8 cellular contexts compared by ENCODE assay signal in the genomic region with DNA sequence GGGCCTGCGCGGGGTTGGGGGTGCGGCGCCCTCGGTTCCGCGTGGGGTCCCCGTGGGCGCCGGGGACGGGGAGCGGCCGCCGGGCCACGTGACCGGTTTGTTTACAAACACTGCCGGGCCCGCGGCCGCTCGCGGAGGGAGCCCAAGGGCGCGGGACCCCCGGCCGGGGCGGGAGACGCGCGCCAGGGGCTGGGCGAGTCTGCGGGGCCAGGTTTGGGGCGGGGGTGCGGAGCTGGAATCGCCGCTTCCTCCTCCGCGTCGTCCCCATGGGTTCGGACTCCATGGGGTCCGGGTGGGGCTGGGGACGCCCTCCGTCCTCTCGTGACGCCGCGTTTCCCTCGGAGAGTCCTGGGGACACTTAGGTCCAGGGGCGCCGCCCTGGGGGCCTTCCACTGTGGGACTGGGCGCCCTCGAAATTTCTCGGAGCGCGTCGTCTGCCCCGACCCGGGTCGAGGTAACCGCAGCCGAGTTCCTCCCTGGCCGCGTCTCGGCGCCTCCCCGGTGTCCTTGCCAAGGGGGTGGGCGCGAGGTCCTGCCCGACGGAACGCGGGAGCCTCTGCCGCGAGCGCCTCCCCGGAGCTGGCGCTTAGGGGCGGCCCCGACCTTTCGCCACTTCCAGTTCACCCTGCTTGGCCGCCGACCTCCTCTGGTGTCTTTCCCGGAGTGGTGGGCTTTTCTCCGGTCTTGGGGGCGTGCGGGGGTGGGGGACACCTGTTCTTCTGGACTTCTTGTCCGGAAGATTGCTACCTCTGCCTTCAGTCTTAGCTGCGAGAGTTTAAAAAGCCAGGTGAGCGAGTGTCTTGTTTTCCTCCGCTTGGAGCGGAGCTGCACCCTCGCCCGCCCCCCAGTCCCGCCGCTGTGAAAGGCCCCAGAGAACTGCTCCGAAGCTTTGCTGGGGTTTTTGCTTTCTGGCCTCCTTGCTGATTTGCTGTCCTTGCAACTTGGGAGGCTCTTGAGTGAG. TPM values are rescaled to one million over a fixed set of nuclear protein-coding genes. Genes with fewer than 3 reads are reported as not detected.
DNase-seq lines count a peak whose midpoint lies in the region; ATAC-seq, FAIRE-seq and TF ChIP-seq lines count a peak whose summit lies in the region.

No MANE protein-coding gene starts in this region.

- no peaks in the 10 kb centered on the region for H3K27me3 Mint-ChIP-seq in T-helper 17 cell

- no peaks in the 10 kb centered on the region for H3K36me3 ChIP-seq in left lung

- no peaks in the 10 kb centered on the region for H3K36me3 Mint-ChIP-seq in T-helper 17 cell (ENCODE audit: low read depth)

- TF ChIP-seq CTCF in GM12875 (IDR thresholded peaks at IDR 0.05; ENCODE audit: borderline replicate concordance, insufficient read depth, low read depth, low read length) (no peak), left lung (IDR thresholded peaks at IDR 0.05) (no peak)

- H3K4me3 ChIP-seq in GM12875 (ENCODE audit: low read depth, low read length) (peak overlapping the region; percentile 61), left lung (peak overlapping the region; percentile 98)

- FAIRE-seq in RCC 7860 (lab: Jason Lieb, UNC): no peak

- no peaks in the 10 kb centered on the region for H3K9me3 ChIP-seq in T-helper 17 cell (ENCODE audit: control insufficient read depth, low read length, poor library complexity, severe bottlenecking)
- no peaks in the 10 kb centered on the region for H3K9me3 ChIP-seq in left lung

- peaks cover 59% of the 10 kb centered on the region for H3K4me1 Mint-ChIP-seq in T-helper 17 cell

- peak overlapping the region; percentile 91 for H3K4me3 Mint-ChIP-seq in T-helper 17 cell

- ATAC-seq in HG02852 (IDR thresholded peaks at IDR 0.05; ENCODE audit: unreplicated experiment): peak; percentile 15
- no peak for ATAC-seq in T-helper 17 cell
- peak; percentile 30 for ATAC-seq in left lung

- H3K27ac ChIP-seq in cingulate gyrus (ENCODE audit: low read depth, low read length) (peak overlapping the region; percentile 94), left lung (peak overlapping the region; percentile 84 to 85)

- H3K27ac Mint-ChIP-seq in T-helper 17 cell: peak overlapping the region; percentile 83

- peaks cover 21 to 72% of the 10 kb centered on the region in 2 donors for H3K4me1 ChIP-seq in left lung

- intact Hi-C loops in left lung (cut with DNase I): no loop called here

- no peaks in the 10 kb centered on the region for H3K27me3 ChIP-seq in left lung

- DNase-seq in T-helper 17 cell (peak in 2 of 3 donors; percentile 18 to 19), left lung (peak; percentile 65 to 92), RCC 7860 (ENCODE audit: low spot score) (no peak), kidney tubule cell (ENCODE audit: low spot score) (no peak)
- DNase-seq in stimulated activated CD8-positive, alpha-beta memory T cell treated with anti-CD3 and anti-CD28 coated beads, Interleukin-4, amount 100 ng/mL, for 48 hours: peak; percentile 47

RNA-seq across cellular contexts. Expression of a gene that starts 0.8 kb away (rescaled TPM):
- total RNA-seq in T-helper 17 cell: 10 to 100 TPM; 23.6 to 44.0 TPM
- 10 to 100 TPM; 13.8 to 23.6 TPM for total RNA-seq in left lung

Comparison
In these comparisons a context has a peak if more than half of its experiments do, and no peak if none do; other contexts are left out.
1. DNase-seq: peak in T-helper 17 cell (2 of 3), left lung (2 of 2) and stimulated activated CD8-positive, alpha-beta memory T cell treated with anti-CD3 and anti-CD28 coated beads, Interleukin-4, amount 100 ng/mL, for 48 hours (single experiment); none in RCC 7860 (single experiment) and kidney tubule cell (single experiment).